1 cellular context compared by ENCODE assay signal in the genomic region with DNA sequence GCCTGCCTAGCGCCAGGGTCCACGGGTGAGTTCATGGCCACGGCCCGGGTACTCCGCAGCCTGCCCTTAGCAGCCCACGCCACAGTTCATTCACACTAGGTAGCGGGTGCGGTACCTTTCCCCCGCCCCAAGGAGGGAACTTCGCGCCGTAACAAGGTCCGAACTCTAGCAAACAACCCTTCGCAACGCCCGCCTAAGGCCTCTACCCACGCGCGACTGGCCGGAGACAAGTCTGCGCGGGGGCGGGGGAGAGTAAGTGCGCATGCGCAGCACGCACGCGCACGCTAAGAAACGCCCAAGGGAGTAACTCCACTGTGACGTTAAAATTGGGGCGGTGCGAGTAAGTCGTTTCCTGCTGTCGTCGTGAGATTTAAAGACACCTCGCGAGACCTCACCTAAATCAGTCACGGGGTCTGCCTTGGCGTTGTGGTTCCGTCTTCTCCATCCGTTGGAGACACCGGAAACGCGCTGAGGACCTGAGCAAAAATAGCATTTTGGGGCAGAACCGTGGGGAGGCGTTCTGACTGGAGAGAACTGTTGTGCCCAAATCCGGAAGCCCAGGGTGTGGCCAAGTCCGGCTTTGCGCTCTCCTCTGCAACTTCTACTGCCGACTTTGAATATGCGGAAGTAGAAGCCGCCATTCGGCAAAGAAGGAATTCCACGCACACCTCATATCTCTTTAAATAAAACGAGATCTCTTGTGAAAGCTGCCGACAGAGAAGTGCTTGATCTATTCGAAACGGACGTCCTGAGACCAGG.
A peak's percentile ranks its signal among the peaks of the same experiment; 100 is the strongest.
TF ChIP-seq lines count a peak whose summit lies in the region.

Gene RAPGEF6 (minus strand): TSS at position 234 of the 759 bp plus-strand sequence. CDS start 199 bp downstream, at position 35.

TF ChIP-seq in HepG2, 621 proteins besides CTCF, POLR2A, EP300 and RAD21 (continued from another document and continues in another):
- TF ChIP-seq PREB (CRISPR knock-in tag; IDR thresholded peaks at IDR 0.05) = no peak
- TF ChIP-seq TAF1 (CRISPR knock-in tag; IDR thresholded peaks at IDR 0.05) = peak; percentile 89
- no peak for TF ChIP-seq ZNF225 (CRISPR knock-in tag; IDR thresholded peaks at IDR 0.05)
- TF ChIP-seq ZNF615 (CRISPR knock-in tag; IDR thresholded peaks at IDR 0.05; ENCODE audit: borderline replicate concordance) = no peak
- TF ChIP-seq ZNF782 (CRISPR knock-in tag; IDR thresholded peaks at IDR 0.05; ENCODE audit: borderline replicate concordance) = no peak
- peak; percentile 28; the same call in 1 of the 2 replicates for TF ChIP-seq ZNF768 (CRISPR knock-in tag; IDR thresholded peaks at IDR 0.05)
- TF ChIP-seq, protein P1, sequence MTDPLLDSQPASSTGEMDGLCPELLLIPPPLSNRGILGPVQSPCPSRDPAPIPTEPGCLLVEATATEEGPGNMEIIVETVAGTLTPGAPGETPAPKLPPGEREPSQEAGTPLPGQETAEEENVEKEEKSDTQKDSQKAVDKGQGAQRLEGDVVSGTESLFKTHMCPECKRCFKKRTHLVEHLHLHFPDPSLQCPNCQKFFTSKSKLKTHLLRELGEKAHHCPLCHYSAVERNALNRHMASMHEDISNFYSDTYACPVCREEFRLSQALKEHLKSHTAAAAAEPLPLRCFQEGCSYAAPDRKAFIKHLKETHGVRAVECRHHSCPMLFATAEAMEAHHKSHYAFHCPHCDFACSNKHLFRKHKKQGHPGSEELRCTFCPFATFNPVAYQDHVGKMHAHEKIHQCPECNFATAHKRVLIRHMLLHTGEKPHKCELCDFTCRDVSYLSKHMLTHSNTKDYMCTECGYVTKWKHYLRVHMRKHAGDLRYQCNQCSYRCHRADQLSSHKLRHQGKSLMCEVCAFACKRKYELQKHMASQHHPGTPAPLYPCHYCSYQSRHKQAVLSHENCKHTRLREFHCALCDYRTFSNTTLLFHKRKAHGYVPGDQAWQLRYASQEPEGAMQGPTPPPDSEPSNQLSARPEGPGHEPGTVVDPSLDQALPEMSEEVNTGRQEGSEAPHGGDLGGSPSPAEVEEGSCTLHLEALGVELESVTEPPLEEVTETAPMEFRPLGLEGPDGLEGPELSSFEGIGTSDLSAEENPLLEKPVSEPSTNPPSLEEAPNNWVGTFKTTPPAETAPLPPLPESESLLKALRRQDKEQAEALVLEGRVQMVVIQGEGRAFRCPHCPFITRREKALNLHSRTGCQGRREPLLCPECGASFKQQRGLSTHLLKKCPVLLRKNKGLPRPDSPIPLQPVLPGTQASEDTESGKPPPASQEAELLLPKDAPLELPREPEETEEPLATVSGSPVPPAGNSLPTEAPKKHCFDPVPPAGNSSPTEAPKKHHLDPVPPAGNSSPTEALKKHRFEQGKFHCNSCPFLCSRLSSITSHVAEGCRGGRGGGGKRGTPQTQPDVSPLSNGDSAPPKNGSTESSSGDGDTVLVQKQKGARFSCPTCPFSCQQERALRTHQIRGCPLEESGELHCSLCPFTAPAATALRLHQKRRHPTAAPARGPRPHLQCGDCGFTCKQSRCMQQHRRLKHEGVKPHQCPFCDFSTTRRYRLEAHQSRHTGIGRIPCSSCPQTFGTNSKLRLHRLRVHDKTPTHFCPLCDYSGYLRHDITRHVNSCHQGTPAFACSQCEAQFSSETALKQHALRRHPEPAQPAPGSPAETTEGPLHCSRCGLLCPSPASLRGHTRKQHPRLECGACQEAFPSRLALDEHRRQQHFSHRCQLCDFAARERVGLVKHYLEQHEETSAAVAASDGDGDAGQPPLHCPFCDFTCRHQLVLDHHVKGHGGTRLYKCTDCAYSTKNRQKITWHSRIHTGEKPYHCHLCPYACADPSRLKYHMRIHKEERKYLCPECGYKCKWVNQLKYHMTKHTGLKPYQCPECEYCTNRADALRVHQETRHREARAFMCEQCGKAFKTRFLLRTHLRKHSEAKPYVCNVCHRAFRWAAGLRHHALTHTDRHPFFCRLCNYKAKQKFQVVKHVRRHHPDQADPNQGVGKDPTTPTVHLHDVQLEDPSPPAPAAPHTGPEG (CRISPR knock-in tag; IDR thresholded peaks at IDR 0.05) = no peak
- peak; percentile 46; the same call in 1 of the 2 replicates for TF ChIP-seq ZNF317 (CRISPR knock-in tag; IDR thresholded peaks at IDR 0.05)
- 0 out of 2 replicates have a peak, but pooled peaks have one; percentile 30 for TF ChIP-seq BRD4 (CRISPR knock-in tag; IDR thresholded peaks at IDR 0.05)
- no peak; the same call in 1 of the 2 replicates for TF ChIP-seq DNMT3B (CRISPR knock-in tag; conservative IDR thresholded peaks at IDR 0.05)
- TF ChIP-seq ZFAT (CRISPR knock-in tag; conservative IDR thresholded peaks at IDR 0.05) = no peak
- no peak for TF ChIP-seq NFYB (CRISPR knock-in tag; IDR thresholded peaks at IDR 0.05)
- TF ChIP-seq KAT8 (CRISPR knock-in tag; IDR thresholded peaks at IDR 0.05) = peak; percentile 94
- TF ChIP-seq ATF7 (IDR thresholded peaks at IDR 0.05) = no peak
- TF ChIP-seq ATF7 (CRISPR knock-in tag; IDR thresholded peaks at IDR 0.05) = no peak; the same call in 1 of the 2 replicates
- peak; percentile 94 for TF ChIP-seq SALL1 (CRISPR knock-in tag; IDR thresholded peaks at IDR 0.05)
- TF ChIP-seq MAF1 (CRISPR knock-in tag; IDR thresholded peaks at IDR 0.05; ENCODE audit: borderline replicate concordance) = no peak
- peak; percentile 85 for TF ChIP-seq ZFY (CRISPR knock-in tag; IDR thresholded peaks at IDR 0.05)
- peak; percentile 74 for TF ChIP-seq ZNF501 (CRISPR knock-in tag; IDR thresholded peaks at IDR 0.05)
- TF ChIP-seq GATAD1 (CRISPR knock-in tag; IDR thresholded peaks at IDR 0.05) = peak; percentile 74
- no peak for TF ChIP-seq ZNF382 (CRISPR knock-in tag; IDR thresholded peaks at IDR 0.05; ENCODE audit: borderline replicate concordance)
- no peak for TF ChIP-seq XBP1 (CRISPR knock-in tag; IDR thresholded peaks at IDR 0.05)
- no peak for TF ChIP-seq ZBTB42 (CRISPR knock-in tag; IDR thresholded peaks at IDR 0.05)
- no peak; the same call in 1 of the 2 replicates for TF ChIP-seq ZSCAN25 (CRISPR knock-in tag; IDR thresholded peaks at IDR 0.05)
- no peak for TF ChIP-seq ZBTB1 (CRISPR knock-in tag; IDR thresholded peaks at IDR 0.05; ENCODE audit: borderline replicate concordance)
- TF ChIP-seq, protein P2, sequence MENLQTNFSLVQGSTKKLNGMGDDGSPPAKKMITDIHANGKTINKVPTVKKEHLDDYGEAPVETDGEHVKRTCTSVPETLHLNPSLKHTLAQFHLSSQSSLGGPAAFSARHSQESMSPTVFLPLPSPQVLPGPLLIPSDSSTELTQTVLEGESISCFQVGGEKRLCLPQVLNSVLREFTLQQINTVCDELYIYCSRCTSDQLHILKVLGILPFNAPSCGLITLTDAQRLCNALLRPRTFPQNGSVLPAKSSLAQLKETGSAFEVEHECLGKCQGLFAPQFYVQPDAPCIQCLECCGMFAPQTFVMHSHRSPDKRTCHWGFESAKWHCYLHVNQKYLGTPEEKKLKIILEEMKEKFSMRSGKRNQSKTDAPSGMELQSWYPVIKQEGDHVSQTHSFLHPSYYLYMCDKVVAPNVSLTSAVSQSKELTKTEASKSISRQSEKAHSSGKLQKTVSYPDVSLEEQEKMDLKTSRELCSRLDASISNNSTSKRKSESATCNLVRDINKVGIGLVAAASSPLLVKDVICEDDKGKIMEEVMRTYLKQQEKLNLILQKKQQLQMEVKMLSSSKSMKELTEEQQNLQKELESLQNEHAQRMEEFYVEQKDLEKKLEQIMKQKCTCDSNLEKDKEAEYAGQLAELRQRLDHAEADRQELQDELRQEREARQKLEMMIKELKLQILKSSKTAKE (CRISPR knock-in tag; IDR thresholded peaks at IDR 0.05; ENCODE audit: borderline replicate concordance) = no peak
- TF ChIP-seq, protein P3, sequence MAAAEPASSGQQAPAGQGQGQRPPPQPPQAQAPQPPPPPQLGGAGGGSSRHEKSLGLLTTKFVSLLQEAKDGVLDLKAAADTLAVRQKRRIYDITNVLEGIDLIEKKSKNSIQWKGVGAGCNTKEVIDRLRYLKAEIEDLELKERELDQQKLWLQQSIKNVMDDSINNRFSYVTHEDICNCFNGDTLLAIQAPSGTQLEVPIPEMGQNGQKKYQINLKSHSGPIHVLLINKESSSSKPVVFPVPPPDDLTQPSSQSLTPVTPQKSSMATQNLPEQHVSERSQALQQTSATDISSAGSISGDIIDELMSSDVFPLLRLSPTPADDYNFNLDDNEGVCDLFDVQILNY (CRISPR knock-in tag; conservative IDR thresholded peaks at IDR 0.05) = peak; percentile 70; the same call in 1 of the 2 replicates
- TF ChIP-seq ZNF407 (CRISPR knock-in tag; IDR thresholded peaks at IDR 0.05; ENCODE audit: not compliant biosample characterization) = peak; percentile 47
- peak; percentile 98 for TF ChIP-seq STAT6 (CRISPR knock-in tag; IDR thresholded peaks at IDR 0.05; ENCODE audit: borderline replicate concordance)
- no peak for TF ChIP-seq ZNF841 (CRISPR knock-in tag; IDR thresholded peaks at IDR 0.05; ENCODE audit: borderline replicate concordance)
- no peak for TF ChIP-seq SUZ12 (IDR thresholded peaks at IDR 0.05; ENCODE audit: low read depth, low read length)
- TF ChIP-seq HES4 (CRISPR knock-in tag; IDR thresholded peaks at IDR 0.05; ENCODE audit: borderline replicate concordance) = no peak; the same call in 1 of the 2 replicates
- TF ChIP-seq ARNTL (CRISPR knock-in tag; IDR thresholded peaks at IDR 0.05) = peak; percentile 64
- TF ChIP-seq FLYWCH1 (CRISPR knock-in tag; IDR thresholded peaks at IDR 0.05) = no peak
- no peak for TF ChIP-seq NONO (IDR thresholded peaks at IDR 0.05)
- peak; percentile 47 for TF ChIP-seq NONO (CRISPR knock-in tag; conservative IDR thresholded peaks at IDR 0.05)
- TF ChIP-seq ZNF577 (CRISPR knock-in tag; IDR thresholded peaks at IDR 0.05; ENCODE audit: borderline replicate concordance, low read depth) = no peak
- 0 out of 2 replicates have a peak, but pooled peaks have one; percentile 18 for TF ChIP-seq CBFB (CRISPR knock-in tag; IDR thresholded peaks at IDR 0.05)
